In the genomic region with DNA sequence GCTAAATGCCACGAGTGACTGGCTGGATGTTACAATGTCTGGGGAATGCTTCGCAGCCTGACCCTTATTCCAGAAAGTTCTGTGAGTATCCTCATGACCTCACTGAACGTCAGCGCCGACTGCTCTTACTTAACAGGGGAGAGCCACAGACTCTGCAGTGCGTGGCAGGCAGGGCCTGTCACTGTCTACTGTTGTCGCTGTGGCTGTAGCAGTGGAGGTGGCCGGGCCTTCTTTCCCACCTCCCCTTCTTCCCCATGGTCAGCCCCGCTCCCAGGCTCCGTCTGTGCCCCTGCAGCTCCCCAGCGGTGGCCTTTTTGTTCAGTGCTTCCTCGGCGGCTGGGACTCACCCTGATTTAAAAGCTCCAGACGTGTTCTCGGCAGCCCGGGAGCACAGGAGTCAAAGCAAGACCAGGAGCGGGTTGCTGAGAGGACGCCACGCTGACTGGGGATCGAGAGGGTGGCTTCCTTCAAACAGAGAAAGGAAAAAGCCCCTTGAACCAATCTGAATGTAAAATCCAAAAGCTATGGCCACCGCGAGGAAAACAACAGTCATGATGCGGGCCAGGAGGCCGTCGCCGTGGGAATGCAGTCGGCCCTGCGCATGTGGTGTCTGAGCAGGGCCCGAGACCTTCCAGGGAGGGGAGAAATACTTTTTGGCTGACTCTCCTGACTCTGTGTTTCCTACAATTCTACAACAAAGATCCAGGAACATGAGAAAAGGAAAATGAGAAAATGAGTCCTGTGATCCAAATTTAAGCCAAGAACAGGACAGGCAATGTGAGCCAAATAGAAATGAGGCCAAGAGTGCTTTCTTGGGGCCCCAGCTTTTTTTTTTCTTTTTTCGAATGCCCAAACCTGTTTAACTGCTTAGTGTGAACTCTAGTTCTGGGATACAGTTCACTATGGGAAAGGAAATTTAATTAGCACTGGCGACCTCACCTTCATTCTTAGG, we compare ENCODE assay signal across 8 cellular contexts. TPM values are rescaled to one million over a fixed set of nuclear protein-coding genes. Genes with fewer than 3 reads are reported as not detected.
A peak's percentile ranks its signal among the peaks of the same experiment; 100 is the strongest.
DNase-seq lines count a peak whose midpoint lies in the region; ATAC-seq and TF ChIP-seq lines count a peak whose summit lies in the region.

No MANE protein-coding gene starts in this region.

- intact Hi-C loops in A673 (cut with micrococcal nuclease; ENCODE audit: unreplicated experiment), result no loop called here

- H2AFZ ChIP-seq in neuronal stem cell (ENCODE audit: low read length), result peak overlapping the region; percentile 97

- H3K4ac ChIP-seq in neuronal stem cell (ENCODE audit: low read length), result no peak overlapping the region

- H3K14ac ChIP-seq in neuronal stem cell (ENCODE audit: low read length), result no peak overlapping the region

- no peak overlapping the region for H3K4me3 ChIP-seq in A673 (ENCODE audit: low read depth, low read length, poor library complexity, severe bottlenecking)
- H3K4me3 ChIP-seq in RWPE2 (ENCODE audit: severe bottlenecking), result no peak overlapping the region
- H3K4me3 ChIP-seq in fibroblast of pulmonary artery (replicated peaks; ENCODE audit: low read depth, low read length), result peak overlapping the region; percentile 42
- H3K4me3 ChIP-seq in neuronal stem cell (ENCODE audit: low read length in 2 of 2), result peak overlapping the region in 1 of 2 donors; percentile 22

- H3K79me1 ChIP-seq in neuronal stem cell (ENCODE audit: low read depth, low read length), result no peaks in the 10 kb centered on the region

- POLR2A ChIA-PET in A673 (lab: Charles Lee; ENCODE audit: low non-redundant PET), result no interaction called here

- no peak overlapping the region for H2BK15ac ChIP-seq in neuronal stem cell (ENCODE audit: low read length)

- no peak overlapping the region for H2BK12ac ChIP-seq in neuronal stem cell (ENCODE audit: low read length)

- no peak overlapping the region for H3K9ac ChIP-seq in neuronal stem cell (ENCODE audit: low read depth, low read length, poor library complexity)

- CTCF ChIA-PET in A673 (lab: Charles Lee), result no interaction called here

- H3K23ac ChIP-seq in neuronal stem cell (ENCODE audit: low read depth, low read length, poor library complexity), result peak overlapping the region; percentile 57

- H4K8ac ChIP-seq in neuronal stem cell (ENCODE audit: low read depth, low read length), result no peak overlapping the region

- H3K18ac ChIP-seq in neuronal stem cell (ENCODE audit: low read length), result peak overlapping the region; percentile 76

- H3K9me3 ChIP-seq in A673 (ENCODE audit: low read depth, low read length, poor library complexity, severe bottlenecking), result no peaks in the 10 kb centered on the region
- H3K9me3 ChIP-seq in RWPE2 (ENCODE audit: severe bottlenecking), result no peaks in the 10 kb centered on the region
- no peaks in the 10 kb centered on the region for H3K9me3 ChIP-seq in neuronal stem cell (replicated peaks in 1 of 2; ENCODE audit: control insufficient read depth in 2 of 2, insufficient read depth in 1 of 2, low read depth in 1 of 2, low read length in 2 of 2)

- WGBS in neuronal stem cell (ENCODE audit: extremely low coverage in 2 of 2, insufficient read length in 2 of 2, insufficient replicate concordance in 1 of 2), 2 donors, result no CpG with 5 or more reads among the region's 31 CpGs

- H3K36me3 ChIP-seq in A673 (ENCODE audit: insufficient read depth, low read length, poor library complexity, severe bottlenecking) (no peaks in the 10 kb centered on the region), RWPE2 (ENCODE audit: low read depth) (no peaks in the 10 kb centered on the region), neuronal stem cell (replicated peaks in 1 of 2; ENCODE audit: control insufficient read depth in 2 of 2, insufficient read depth in 2 of 2, low read length in 2 of 2) (no peaks in the 10 kb centered on the region)

- peak overlapping the region; percentile 1 for H3K27ac ChIP-seq in A673 (ENCODE audit: low read depth, low read length, poor library complexity, severe bottlenecking)
- H3K27ac ChIP-seq in RWPE2 (ENCODE audit: poor library complexity, severe bottlenecking), result peak overlapping the region; percentile 92
- H3K27ac ChIP-seq in neuronal stem cell (replicated peaks; ENCODE audit: low read length), result peak overlapping the region; percentile 19

- H2BK5ac ChIP-seq in neuronal stem cell (ENCODE audit: low read length), result no peak overlapping the region

- peak overlapping the region; percentile 17 for H2BK120ac ChIP-seq in neuronal stem cell (ENCODE audit: low read depth, low read length)

- peaks cover 52% of the 10 kb centered on the region for H3K4me1 ChIP-seq in A673 (ENCODE audit: insufficient read depth, low read length, poor library complexity, severe bottlenecking)
- peaks cover 33% of the 10 kb centered on the region for H3K4me1 ChIP-seq in RWPE2 (ENCODE audit: insufficient read depth, poor library complexity, severe bottlenecking)
- peaks cover 21 to 71% of the 10 kb centered on the region in 2 donors for H3K4me1 ChIP-seq in neuronal stem cell (ENCODE audit: control insufficient read depth in 2 of 2, insufficient read depth in 1 of 2, low read depth in 1 of 2, low read length in 2 of 2)

- no peak overlapping the region for H3K4me2 ChIP-seq in neuronal stem cell (ENCODE audit: insufficient read depth, low read length, poor library complexity, severe bottlenecking)

- no peak overlapping the region for H4K91ac ChIP-seq in neuronal stem cell (ENCODE audit: low read depth, low read length, poor library complexity)

- ATAC-seq in RWPE2 (ENCODE audit: low read depth) (no peak), GM19455 (IDR thresholded peaks at IDR 0.05; ENCODE audit: unreplicated experiment) (no peak)

- no TSS peak for BruUV-seq in A673 (replicated peaks; lab: Mats Ljungman, UMichigan)

- no peak overlapping the region for H2AK5ac ChIP-seq in neuronal stem cell (ENCODE audit: low read depth, low read length)

- no peak for TF ChIP-seq CTCF in A673 (conservative IDR thresholded peaks at IDR 0.05; ENCODE audit: low read depth, low read length)
- TF ChIP-seq CTCF in RWPE2 (IDR thresholded peaks at IDR 0.05; ENCODE audit: poor library complexity, severe bottlenecking), result no peak
- no peak for TF ChIP-seq CTCF in fibroblast of pulmonary artery (IDR thresholded peaks at IDR 0.05; ENCODE audit: low read length, missing control alignments)

- DNase-seq in A673 (ENCODE audit: low spot score) (no peak), RWPE2 (ENCODE audit: low spot score) (no peak), fibroblast of pulmonary artery (ENCODE audit: low read depth) (peak; percentile 96), neuronal stem cell (ENCODE audit: low spot score) (no peak), GOT3 (lab: John Stamatoyannopoulos, UW) (no peak)
- no peak for DNase-seq in stimulated activated CD8-positive, alpha-beta memory T cell treated with anti-CD3 and anti-CD28 coated beads, Interleukin-4, amount 100 ng/mL, for 48 hours
- no peak for DNase-seq in activated naive CD4-positive, alpha-beta T cell treated with Interleukin-2 at 50 U/mL for 16 hours

- H3K27me3 ChIP-seq in A673 (replicated peaks; ENCODE audit: insufficient read depth, low read depth, low read length, poor library complexity), result no peaks in the 10 kb centered on the region
- no peaks in the 10 kb centered on the region for H3K27me3 ChIP-seq in RWPE2 (ENCODE audit: insufficient read depth, poor library complexity, severe bottlenecking)
- no peaks in the 10 kb centered on the region for H3K27me3 ChIP-seq in neuronal stem cell (ENCODE audit: control insufficient read depth in 3 of 3, insufficient read depth in 3 of 3, low read depth in 1 of 3, low read length in 3 of 3)

RNA-seq across cellular contexts. Expression of gene TARBP1, which starts 52.5 kb away (rescaled TPM):
- total RNA-seq in A673 (2021), result 28.0 and 31.9 TPM in 2 replicates
- polyA plus RNA-seq in neuronal stem cell (2013, experiment 1 of 2), result 20.2 TPM
- 19.1 TPM for polyA plus RNA-seq in neuronal stem cell (2013, experiment 2 of 2)

Comparison
In these comparisons a context has a peak if more than half of its experiments do, and no peak if none do; other contexts are left out.
1. H3K27ac ChIP-seq: peak in every context shown above with its lines; median percentile 92 in RWPE2; 19 in neuronal stem cell; 1 in A673.